ENCODE assay signal across 1 cellular context in the genomic region with DNA sequence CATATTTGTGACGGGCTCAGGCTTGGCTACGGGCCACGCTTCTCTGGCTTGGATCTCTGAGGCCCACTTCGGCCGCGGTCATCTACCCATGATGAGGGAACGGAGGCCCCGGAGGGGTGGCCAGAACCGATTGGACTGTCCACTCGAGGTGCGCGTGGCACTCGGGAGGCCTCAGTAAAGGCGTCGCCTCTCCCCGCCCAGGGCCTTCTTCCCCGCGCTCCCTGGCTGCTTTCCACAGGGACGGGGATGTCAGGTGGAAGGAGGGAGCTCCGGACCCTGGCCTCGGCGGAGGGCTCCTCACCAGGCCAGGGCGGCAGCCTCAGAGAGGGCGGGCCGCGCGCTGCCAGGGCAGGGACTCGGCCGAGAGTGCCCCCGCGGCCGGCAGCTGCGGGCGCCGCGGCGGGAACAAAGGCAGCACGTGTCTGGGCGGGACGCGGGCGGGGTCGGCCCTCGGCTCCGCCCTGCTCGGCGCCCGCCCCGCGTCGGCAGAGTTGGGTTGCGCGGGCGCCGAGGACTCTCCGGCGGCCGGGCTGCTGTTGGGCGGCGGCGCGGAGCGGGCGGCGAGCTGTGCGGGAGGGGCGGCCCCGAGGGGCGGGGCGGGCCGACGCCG.
TF ChIP-seq lines count a peak whose summit lies in the region.

No MANE protein-coding gene starts in this region.

TF ChIP-seq in WTC11, 78 proteins besides CTCF, POLR2A, EP300 and RAD21 (continued from another document):
- TF ChIP-seq, protein P1, sequence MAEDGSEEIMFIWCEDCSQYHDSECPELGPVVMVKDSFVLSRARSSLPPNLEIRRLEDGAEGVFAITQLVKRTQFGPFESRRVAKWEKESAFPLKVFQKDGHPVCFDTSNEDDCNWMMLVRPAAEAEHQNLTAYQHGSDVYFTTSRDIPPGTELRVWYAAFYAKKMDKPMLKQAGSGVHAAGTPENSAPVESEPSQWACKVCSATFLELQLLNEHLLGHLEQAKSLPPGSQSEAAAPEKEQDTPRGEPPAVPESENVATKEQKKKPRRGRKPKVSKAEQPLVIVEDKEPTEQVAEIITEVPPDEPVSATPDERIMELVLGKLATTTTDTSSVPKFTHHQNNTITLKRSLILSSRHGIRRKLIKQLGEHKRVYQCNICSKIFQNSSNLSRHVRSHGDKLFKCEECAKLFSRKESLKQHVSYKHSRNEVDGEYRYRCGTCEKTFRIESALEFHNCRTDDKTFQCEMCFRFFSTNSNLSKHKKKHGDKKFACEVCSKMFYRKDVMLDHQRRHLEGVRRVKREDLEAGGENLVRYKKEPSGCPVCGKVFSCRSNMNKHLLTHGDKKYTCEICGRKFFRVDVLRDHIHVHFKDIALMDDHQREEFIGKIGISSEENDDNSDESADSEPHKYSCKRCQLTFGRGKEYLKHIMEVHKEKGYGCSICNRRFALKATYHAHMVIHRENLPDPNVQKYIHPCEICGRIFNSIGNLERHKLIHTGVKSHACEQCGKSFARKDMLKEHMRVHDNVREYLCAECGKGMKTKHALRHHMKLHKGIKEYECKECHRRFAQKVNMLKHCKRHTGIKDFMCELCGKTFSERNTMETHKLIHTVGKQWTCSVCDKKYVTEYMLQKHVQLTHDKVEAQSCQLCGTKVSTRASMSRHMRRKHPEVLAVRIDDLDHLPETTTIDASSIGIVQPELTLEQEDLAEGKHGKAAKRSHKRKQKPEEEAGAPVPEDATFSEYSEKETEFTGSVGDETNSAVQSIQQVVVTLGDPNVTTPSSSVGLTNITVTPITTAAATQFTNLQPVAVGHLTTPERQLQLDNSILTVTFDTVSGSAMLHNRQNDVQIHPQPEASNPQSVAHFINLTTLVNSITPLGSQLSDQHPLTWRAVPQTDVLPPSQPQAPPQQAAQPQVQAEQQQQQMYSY (CRISPR knock-in tag; IDR thresholded peaks at IDR 0.05): 0 out of 2 replicates have a peak, but pooled peaks have one; percentile 11
- TF ChIP-seq E2F4 (CRISPR knock-in tag; IDR thresholded peaks at IDR 0.05; ENCODE audit: borderline replicate concordance, low read depth): peak; percentile 82
- no peak for TF ChIP-seq PRRX2 (CRISPR knock-in tag; IDR thresholded peaks at IDR 0.05)
- no peak for TF ChIP-seq EMX1 (CRISPR knock-in tag; IDR thresholded peaks at IDR 0.05)
- TF ChIP-seq ZNF121 (CRISPR knock-in tag; IDR thresholded peaks at IDR 0.05): no peak
- TF ChIP-seq, protein P2, sequence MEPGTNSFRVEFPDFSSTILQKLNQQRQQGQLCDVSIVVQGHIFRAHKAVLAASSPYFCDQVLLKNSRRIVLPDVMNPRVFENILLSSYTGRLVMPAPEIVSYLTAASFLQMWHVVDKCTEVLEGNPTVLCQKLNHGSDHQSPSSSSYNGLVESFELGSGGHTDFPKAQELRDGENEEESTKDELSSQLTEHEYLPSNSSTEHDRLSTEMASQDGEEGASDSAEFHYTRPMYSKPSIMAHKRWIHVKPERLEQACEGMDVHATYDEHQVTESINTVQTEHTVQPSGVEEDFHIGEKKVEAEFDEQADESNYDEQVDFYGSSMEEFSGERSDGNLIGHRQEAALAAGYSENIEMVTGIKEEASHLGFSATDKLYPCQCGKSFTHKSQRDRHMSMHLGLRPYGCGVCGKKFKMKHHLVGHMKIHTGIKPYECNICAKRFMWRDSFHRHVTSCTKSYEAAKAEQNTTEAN (CRISPR knock-in tag; IDR thresholded peaks at IDR 0.05): 0 out of 2 replicates have a peak, but pooled peaks have one; percentile 44
- TF ChIP-seq JAZF1 (CRISPR knock-in tag; IDR thresholded peaks at IDR 0.05): no peak
- TF ChIP-seq, protein P3, sequence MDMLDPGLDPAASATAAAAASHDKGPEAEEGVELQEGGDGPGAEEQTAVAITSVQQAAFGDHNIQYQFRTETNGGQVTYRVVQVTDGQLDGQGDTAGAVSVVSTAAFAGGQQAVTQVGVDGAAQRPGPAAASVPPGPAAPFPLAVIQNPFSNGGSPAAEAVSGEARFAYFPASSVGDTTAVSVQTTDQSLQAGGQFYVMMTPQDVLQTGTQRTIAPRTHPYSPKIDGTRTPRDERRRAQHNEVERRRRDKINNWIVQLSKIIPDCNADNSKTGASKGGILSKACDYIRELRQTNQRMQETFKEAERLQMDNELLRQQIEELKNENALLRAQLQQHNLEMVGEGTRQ (CRISPR knock-in tag; IDR thresholded peaks at IDR 0.05): peak; percentile 89
- TF ChIP-seq ETV6 (CRISPR knock-in tag; IDR thresholded peaks at IDR 0.05): peak; percentile 69
- no peak for TF ChIP-seq CREB1 (CRISPR knock-in tag; IDR thresholded peaks at IDR 0.05)
- TF ChIP-seq, protein P4, sequence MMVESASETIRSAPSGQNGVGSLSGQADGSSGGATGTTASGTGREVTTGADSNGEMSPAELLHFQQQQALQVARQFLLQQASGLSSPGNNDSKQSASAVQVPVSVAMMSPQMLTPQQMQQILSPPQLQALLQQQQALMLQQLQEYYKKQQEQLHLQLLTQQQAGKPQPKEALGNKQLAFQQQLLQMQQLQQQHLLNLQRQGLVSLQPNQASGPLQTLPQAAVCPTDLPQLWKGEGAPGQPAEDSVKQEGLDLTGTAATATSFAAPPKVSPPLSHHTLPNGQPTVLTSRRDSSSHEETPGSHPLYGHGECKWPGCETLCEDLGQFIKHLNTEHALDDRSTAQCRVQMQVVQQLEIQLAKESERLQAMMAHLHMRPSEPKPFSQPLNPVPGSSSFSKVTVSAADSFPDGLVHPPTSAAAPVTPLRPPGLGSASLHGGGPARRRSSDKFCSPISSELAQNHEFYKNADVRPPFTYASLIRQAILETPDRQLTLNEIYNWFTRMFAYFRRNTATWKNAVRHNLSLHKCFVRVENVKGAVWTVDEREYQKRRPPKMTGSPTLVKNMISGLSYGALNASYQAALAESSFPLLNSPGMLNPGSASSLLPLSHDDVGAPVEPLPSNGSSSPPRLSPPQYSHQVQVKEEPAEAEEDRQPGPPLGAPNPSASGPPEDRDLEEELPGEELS (CRISPR knock-in tag; IDR thresholded peaks at IDR 0.05): no peak
- TF ChIP-seq ZNF425 (CRISPR knock-in tag; conservative IDR thresholded peaks at IDR 0.05): no peak
- no peak for TF ChIP-seq HMGXB4 (CRISPR knock-in tag; IDR thresholded peaks at IDR 0.05)
- TF ChIP-seq TP53 (CRISPR knock-in tag; IDR thresholded peaks at IDR 0.05): no peak; the same call in 1 of the 2 replicates
- TF ChIP-seq FOXJ3 (CRISPR knock-in tag; IDR thresholded peaks at IDR 0.05; ENCODE audit: borderline replicate concordance): no peak
- no peak; the same call in 1 of the 2 replicates for TF ChIP-seq NFE2L1 (CRISPR knock-in tag; IDR thresholded peaks at IDR 0.05)
- no peak for TF ChIP-seq ZNF317 (CRISPR knock-in tag; IDR thresholded peaks at IDR 0.05; ENCODE audit: borderline replicate concordance, low read depth)
- no peak for TF ChIP-seq CREM (CRISPR knock-in tag; IDR thresholded peaks at IDR 0.05)
- no peak for TF ChIP-seq MXD4 (CRISPR knock-in tag; IDR thresholded peaks at IDR 0.05; ENCODE audit: borderline replicate concordance)
- TF ChIP-seq OVOL2 (CRISPR knock-in tag; IDR thresholded peaks at IDR 0.05; ENCODE audit: borderline replicate concordance): no peak
- TF ChIP-seq, protein P5, sequence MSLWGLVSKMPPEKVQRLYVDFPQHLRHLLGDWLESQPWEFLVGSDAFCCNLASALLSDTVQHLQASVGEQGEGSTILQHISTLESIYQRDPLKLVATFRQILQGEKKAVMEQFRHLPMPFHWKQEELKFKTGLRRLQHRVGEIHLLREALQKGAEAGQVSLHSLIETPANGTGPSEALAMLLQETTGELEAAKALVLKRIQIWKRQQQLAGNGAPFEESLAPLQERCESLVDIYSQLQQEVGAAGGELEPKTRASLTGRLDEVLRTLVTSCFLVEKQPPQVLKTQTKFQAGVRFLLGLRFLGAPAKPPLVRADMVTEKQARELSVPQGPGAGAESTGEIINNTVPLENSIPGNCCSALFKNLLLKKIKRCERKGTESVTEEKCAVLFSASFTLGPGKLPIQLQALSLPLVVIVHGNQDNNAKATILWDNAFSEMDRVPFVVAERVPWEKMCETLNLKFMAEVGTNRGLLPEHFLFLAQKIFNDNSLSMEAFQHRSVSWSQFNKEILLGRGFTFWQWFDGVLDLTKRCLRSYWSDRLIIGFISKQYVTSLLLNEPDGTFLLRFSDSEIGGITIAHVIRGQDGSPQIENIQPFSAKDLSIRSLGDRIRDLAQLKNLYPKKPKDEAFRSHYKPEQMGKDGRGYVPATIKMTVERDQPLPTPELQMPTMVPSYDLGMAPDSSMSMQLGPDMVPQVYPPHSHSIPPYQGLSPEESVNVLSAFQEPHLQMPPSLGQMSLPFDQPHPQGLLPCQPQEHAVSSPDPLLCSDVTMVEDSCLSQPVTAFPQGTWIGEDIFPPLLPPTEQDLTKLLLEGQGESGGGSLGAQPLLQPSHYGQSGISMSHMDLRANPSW (CRISPR knock-in tag; conservative IDR thresholded peaks at IDR 0.05; ENCODE audit: low read depth): no peak
- TF ChIP-seq MYBL2 (CRISPR knock-in tag; IDR thresholded peaks at IDR 0.05): peak; percentile 73; the same call in 1 of the 2 replicates
- TF ChIP-seq SP1 (CRISPR knock-in tag; conservative IDR thresholded peaks at IDR 0.05): peak; percentile 97
- TF ChIP-seq GABPB1 (CRISPR knock-in tag; IDR thresholded peaks at IDR 0.05): 0 out of 2 replicates have a peak, but pooled peaks have one; percentile 27
- TF ChIP-seq, protein P6, sequence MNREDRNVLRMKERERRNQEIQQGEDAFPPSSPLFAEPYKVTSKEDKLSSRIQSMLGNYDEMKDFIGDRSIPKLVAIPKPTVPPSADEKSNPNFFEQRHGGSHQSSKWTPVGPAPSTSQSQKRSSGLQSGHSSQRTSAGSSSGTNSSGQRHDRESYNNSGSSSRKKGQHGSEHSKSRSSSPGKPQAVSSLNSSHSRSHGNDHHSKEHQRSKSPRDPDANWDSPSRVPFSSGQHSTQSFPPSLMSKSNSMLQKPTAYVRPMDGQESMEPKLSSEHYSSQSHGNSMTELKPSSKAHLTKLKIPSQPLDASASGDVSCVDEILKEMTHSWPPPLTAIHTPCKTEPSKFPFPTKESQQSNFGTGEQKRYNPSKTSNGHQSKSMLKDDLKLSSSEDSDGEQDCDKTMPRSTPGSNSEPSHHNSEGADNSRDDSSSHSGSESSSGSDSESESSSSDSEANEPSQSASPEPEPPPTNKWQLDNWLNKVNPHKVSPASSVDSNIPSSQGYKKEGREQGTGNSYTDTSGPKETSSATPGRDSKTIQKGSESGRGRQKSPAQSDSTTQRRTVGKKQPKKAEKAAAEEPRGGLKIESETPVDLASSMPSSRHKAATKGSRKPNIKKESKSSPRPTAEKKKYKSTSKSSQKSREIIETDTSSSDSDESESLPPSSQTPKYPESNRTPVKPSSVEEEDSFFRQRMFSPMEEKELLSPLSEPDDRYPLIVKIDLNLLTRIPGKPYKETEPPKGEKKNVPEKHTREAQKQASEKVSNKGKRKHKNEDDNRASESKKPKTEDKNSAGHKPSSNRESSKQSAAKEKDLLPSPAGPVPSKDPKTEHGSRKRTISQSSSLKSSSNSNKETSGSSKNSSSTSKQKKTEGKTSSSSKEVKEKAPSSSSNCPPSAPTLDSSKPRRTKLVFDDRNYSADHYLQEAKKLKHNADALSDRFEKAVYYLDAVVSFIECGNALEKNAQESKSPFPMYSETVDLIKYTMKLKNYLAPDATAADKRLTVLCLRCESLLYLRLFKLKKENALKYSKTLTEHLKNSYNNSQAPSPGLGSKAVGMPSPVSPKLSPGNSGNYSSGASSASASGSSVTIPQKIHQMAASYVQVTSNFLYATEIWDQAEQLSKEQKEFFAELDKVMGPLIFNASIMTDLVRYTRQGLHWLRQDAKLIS (CRISPR knock-in tag; IDR thresholded peaks at IDR 0.05; ENCODE audit: borderline replicate concordance): no peak
- TF ChIP-seq FOXP1 (CRISPR knock-in tag; IDR thresholded peaks at IDR 0.05; ENCODE audit: borderline replicate concordance): peak; percentile 60; the same call in 1 of the 2 replicates
